Comparison of ENCODE assay signal across 15 cellular contexts in genomic region chr10:87585565-87586514, GRCh38.
DNase-seq lines count a peak whose midpoint lies in the region; ATAC-seq and TF ChIP-seq lines count a peak whose summit lies in the region.
"Had no signal": no experiment of that assay in that cellular context is flagged by ENCODE, and none has a peak within 500 bp of the region (broad histone marks: within the 10 kb centered on the region; RNA-seq: fewer than 3 reads in every experiment).

No MANE protein-coding gene starts in this region.

- H3K27ac ChIP-seq in 22Rv1 (peak overlapping the region; percentile 25; the same call in 1 of the 2 replicates), adrenal gland (no peak overlapping the region), heart left ventricle (no peak overlapping the region)
- H3K27ac ChIP-seq: right atrium auricular region had no signal

- CTCF ChIA-PET in HEK293T (lab: Yijun Ruan, JAX) = no interaction called here

- POLR2A ChIA-PET in HEK293T (lab: Yijun Ruan, JAX) = no interaction called here

- ATAC-seq in HG02623 (IDR thresholded peaks at IDR 0.05; ENCODE audit: unreplicated experiment) (no peak), heart left ventricle (no peak), HG03025 (IDR thresholded peaks at IDR 0.05; ENCODE audit: low FRiP score, unreplicated experiment) (no peak)

- TF ChIP-seq CTCF in 22Rv1 (IDR thresholded peaks at IDR 0.05) = no peak
- no peak for TF ChIP-seq CTCF in adrenal gland (IDR thresholded peaks at IDR 0.05)
- TF ChIP-seq CTCF in kidney epithelial cell (IDR thresholded peaks at IDR 0.05; ENCODE audit: insufficient read depth, low read length, poor library complexity, severe bottlenecking) = no peak
- no peak for TF ChIP-seq CTCF in heart left ventricle (IDR thresholded peaks at IDR 0.05)

- TF ChIP-seq POLR2A in adrenal gland (IDR thresholded peaks at IDR 0.05) = no peak
- no peak for TF ChIP-seq POLR2A in heart left ventricle (IDR thresholded peaks at IDR 0.05)

- H3K9me3 ChIP-seq in adrenal gland (replicated peaks in 1 of 3) = no peaks in the 10 kb centered on the region
- no peaks in the 10 kb centered on the region for H3K9me3 ChIP-seq in heart left ventricle
- H3K9me3 ChIP-seq: right atrium auricular region had no signal

- H3K27me3 ChIP-seq in adrenal gland (no peaks in the 10 kb centered on the region), kidney epithelial cell (ENCODE audit: control insufficient read depth, insufficient read depth, low read length) (no peaks in the 10 kb centered on the region), heart left ventricle (no peaks in the 10 kb centered on the region)
- H3K27me3 ChIP-seq: right atrium auricular region had no signal

- 53 to 60% (median 56%) methylated on average over 5 of the region's 5 CpGs for WGBS in adrenal gland, 4 donors
- WGBS in heart left ventricle, 4 donors = 49 to 54% (median 52%) methylated on average over 5 of the region's 5 CpGs

- no peak overlapping the region for H3K4me3 ChIP-seq in adrenal gland
- no peak overlapping the region for H3K4me3 ChIP-seq in kidney epithelial cell (ENCODE audit: low read depth, low read length)
- no peak overlapping the region for H3K4me3 ChIP-seq in heart left ventricle
- H3K4me3 ChIP-seq: right atrium auricular region had no signal

- H3K36me3 ChIP-seq in adrenal gland (replicated peaks in 1 of 2) = no peaks in the 10 kb centered on the region
- H3K36me3 ChIP-seq in kidney epithelial cell (ENCODE audit: control insufficient read depth, insufficient read depth, low read length) = no peaks in the 10 kb centered on the region
- H3K36me3 ChIP-seq in heart left ventricle = no peaks in the 10 kb centered on the region
- H3K36me3 ChIP-seq: right atrium auricular region had no signal

- intact Hi-C loops in adrenal gland (cut with DNase I) (no loop called here), heart left ventricle (cut with DNase I) (no loop called here)

- H3K4me1 ChIP-seq in adrenal gland (replicated peaks in 1 of 2) (no peaks in the 10 kb centered on the region), heart left ventricle (no peaks in the 10 kb centered on the region)
- H3K4me1 ChIP-seq: right atrium auricular region had no signal

- DNase-seq in HEK293T (ENCODE audit: extremely low spot score) (peak; percentile 25), adrenal gland (peak in 4 of 7 donors; percentile 17 to 47 (median 40)), kidney epithelial cell (ENCODE audit: low read depth) (peak; percentile 80), heart left ventricle (no peak), globus pallidus (ENCODE audit: low spot score) (no peak)
- DNase-seq: activated effector memory CD4-positive, alpha-beta T cell treated with anti-CD3 and anti-CD28 coated beads, Interleukin-2, amount 50 U/mL, for 16 hours; C1 segment of cervical spinal cord; effector memory CD4-positive, alpha-beta T cell; kidney; NCI-H2081 treated with DMSO at 0.1 percent for 48 hours; T-helper 9 cell had no signal

TF ChIP-seq in HEK293T, 16 proteins besides CTCF, POLR2A, EP300 and RAD21:
- TF ChIP-seq PKNOX1 (IDR thresholded peaks at IDR 0.05) (peak; percentile 46), LEF1 (IDR thresholded peaks at IDR 0.05; ENCODE audit: borderline replicate concordance) (no peak)

Comparison
In these comparisons a context has a peak if more than half of its experiments do, and no peak if none do; other contexts are left out.
1. DNase-seq: peak in HEK293T (single experiment), adrenal gland (4 of 7) and kidney epithelial cell (single experiment); none in heart left ventricle (0 of 5) and globus pallidus (single experiment).